ENCODE assay signal across 1 cellular context in the genomic region with DNA sequence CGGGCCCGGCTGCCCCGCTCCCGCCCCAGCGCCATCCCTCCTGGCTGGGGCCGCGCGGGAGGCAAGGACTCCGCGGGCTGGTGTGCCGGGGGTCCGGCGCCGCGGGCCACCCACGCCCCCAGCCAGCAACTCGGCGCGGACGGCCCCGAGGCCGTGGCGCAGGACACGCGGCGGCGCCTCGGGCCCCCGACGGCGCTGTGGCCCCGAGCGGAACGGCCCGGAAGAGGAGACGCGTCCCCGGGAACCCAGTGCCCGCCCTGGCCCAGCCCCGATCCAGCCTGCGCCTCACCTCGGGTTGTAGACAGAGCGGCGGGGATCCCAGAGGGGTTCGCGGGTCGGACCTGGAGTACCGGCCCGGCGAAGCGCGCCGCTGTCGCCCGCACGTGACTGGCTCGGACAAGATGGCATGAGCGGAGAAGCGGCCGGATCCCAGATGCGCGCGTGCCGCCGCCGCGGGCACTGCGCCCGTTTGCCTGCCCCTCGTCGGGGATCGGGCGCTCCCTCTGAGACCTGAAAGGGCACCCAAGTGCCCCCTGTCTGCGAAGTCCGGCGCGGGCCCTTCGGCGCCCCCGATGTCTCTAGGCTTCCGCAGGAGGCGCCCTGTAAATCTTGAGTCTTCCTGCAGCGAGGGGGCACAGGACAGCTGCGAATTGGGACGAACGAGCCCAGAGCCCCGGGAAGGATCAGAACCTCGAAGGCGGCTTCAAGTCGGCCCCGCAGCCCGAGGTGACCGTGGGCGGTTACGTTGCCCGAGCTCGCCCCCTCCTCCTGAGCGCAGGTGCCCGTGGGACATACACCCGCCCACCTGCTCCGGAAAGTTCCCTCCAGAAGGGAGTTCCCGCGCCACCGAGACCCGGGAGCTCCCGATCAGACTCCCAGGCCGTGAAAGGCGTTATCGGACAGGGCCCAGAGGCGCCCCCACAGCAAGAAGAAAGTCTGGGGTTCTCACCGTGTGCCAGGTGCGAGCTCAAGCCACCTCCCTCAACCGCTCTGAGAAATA.
TF ChIP-seq lines count a peak whose summit lies in the region.

No MANE protein-coding gene starts in this region.

TF ChIP-seq in WTC11, 78 proteins besides CTCF, POLR2A, EP300 and RAD21 (continued from another document):
- TF ChIP-seq ELF4 (CRISPR knock-in tag; IDR thresholded peaks at IDR 0.05; ENCODE audit: low read depth), result no peak
- TF ChIP-seq SP1 (CRISPR knock-in tag; conservative IDR thresholded peaks at IDR 0.05), result peak; percentile 40; the same call in 1 of the 2 replicates
- TF ChIP-seq ZNF232 (CRISPR knock-in tag; IDR thresholded peaks at IDR 0.05), result no peak
- TF ChIP-seq, protein P1, sequence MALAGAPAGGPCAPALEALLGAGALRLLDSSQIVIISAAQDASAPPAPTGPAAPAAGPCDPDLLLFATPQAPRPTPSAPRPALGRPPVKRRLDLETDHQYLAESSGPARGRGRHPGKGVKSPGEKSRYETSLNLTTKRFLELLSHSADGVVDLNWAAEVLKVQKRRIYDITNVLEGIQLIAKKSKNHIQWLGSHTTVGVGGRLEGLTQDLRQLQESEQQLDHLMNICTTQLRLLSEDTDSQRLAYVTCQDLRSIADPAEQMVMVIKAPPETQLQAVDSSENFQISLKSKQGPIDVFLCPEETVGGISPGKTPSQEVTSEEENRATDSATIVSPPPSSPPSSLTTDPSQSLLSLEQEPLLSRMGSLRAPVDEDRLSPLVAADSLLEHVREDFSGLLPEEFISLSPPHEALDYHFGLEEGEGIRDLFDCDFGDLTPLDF (CRISPR knock-in tag; IDR thresholded peaks at IDR 0.05), result peak; percentile 54; the same call in 1 of the 2 replicates
- peak; percentile 97 for TF ChIP-seq ETV6 (CRISPR knock-in tag; IDR thresholded peaks at IDR 0.05)
- TF ChIP-seq, protein P2, sequence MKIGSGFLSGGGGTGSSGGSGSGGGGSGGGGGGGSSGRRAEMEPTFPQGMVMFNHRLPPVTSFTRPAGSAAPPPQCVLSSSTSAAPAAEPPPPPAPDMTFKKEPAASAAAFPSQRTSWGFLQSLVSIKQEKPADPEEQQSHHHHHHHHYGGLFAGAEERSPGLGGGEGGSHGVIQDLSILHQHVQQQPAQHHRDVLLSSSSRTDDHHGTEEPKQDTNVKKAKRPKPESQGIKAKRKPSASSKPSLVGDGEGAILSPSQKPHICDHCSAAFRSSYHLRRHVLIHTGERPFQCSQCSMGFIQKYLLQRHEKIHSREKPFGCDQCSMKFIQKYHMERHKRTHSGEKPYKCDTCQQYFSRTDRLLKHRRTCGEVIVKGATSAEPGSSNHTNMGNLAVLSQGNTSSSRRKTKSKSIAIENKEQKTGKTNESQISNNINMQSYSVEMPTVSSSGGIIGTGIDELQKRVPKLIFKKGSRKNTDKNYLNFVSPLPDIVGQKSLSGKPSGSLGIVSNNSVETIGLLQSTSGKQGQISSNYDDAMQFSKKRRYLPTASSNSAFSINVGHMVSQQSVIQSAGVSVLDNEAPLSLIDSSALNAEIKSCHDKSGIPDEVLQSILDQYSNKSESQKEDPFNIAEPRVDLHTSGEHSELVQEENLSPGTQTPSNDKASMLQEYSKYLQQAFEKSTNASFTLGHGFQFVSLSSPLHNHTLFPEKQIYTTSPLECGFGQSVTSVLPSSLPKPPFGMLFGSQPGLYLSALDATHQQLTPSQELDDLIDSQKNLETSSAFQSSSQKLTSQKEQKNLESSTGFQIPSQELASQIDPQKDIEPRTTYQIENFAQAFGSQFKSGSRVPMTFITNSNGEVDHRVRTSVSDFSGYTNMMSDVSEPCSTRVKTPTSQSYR (CRISPR knock-in tag; IDR thresholded peaks at IDR 0.05), result 0 out of 2 replicates have a peak, but pooled peaks have one; percentile 57
- TF ChIP-seq TEAD4 (CRISPR knock-in tag; IDR thresholded peaks at IDR 0.05), result no peak
- TF ChIP-seq, protein P3, sequence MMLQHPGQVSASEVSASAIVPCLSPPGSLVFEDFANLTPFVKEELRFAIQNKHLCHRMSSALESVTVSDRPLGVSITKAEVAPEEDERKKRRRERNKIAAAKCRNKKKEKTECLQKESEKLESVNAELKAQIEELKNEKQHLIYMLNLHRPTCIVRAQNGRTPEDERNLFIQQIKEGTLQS (CRISPR knock-in tag; conservative IDR thresholded peaks at IDR 0.05), result no peak
- TF ChIP-seq, protein P4, sequence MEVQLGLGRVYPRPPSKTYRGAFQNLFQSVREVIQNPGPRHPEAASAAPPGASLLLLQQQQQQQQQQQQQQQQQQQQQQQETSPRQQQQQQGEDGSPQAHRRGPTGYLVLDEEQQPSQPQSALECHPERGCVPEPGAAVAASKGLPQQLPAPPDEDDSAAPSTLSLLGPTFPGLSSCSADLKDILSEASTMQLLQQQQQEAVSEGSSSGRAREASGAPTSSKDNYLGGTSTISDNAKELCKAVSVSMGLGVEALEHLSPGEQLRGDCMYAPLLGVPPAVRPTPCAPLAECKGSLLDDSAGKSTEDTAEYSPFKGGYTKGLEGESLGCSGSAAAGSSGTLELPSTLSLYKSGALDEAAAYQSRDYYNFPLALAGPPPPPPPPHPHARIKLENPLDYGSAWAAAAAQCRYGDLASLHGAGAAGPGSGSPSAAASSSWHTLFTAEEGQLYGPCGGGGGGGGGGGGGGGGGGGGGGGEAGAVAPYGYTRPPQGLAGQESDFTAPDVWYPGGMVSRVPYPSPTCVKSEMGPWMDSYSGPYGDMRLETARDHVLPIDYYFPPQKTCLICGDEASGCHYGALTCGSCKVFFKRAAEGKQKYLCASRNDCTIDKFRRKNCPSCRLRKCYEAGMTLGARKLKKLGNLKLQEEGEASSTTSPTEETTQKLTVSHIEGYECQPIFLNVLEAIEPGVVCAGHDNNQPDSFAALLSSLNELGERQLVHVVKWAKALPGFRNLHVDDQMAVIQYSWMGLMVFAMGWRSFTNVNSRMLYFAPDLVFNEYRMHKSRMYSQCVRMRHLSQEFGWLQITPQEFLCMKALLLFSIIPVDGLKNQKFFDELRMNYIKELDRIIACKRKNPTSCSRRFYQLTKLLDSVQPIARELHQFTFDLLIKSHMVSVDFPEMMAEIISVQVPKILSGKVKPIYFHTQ (CRISPR knock-in tag; IDR thresholded peaks at IDR 0.05), result no peak
- 0 out of 2 replicates have a peak, but pooled peaks have one; percentile 11 for TF ChIP-seq ZNF121 (CRISPR knock-in tag; IDR thresholded peaks at IDR 0.05)
